ENCODE assay signal across 8 cellular contexts in the genomic region with DNA sequence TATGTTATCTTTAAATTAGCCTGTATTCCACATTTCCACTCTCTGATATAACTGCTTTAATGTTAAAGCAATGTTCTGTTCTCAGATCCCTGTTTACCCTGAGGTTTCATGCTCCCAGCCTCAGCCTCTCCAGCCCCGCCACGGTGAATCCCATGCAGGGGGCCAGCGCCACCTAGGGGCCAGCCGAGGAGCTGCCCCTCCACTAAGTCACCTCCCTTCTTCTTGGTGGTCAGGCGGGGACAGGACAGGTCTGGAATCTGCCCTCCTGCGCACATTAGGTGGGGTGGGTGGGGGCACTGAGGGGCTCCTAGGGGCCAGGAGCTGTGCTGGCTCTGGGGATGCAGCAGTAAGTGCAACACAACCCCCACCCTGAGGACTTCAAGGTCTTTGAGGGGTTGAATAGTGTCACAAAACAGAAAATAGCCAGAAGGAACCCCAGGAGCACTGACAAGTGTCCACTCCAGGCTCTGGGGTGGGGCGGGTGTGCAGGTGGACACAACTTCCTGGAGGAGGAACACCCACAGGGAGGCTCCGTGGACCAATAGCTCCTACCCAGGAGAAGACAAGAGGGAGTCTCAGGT.
DNase-seq lines count a peak whose midpoint lies in the region; ATAC-seq and TF ChIP-seq lines count a peak whose summit lies in the region.

No MANE protein-coding gene starts in this region.

- no peaks in the 10 kb centered on the region for H3K9me3 ChIP-seq in A673 (ENCODE audit: low read depth, low read length, poor library complexity, severe bottlenecking)
- H3K9me3 ChIP-seq in heart left ventricle: no peaks in the 10 kb centered on the region

- no peak overlapping the region for H3K27ac ChIP-seq in A673 (ENCODE audit: low read depth, low read length, poor library complexity, severe bottlenecking)
- no peak overlapping the region for H3K27ac ChIP-seq in heart left ventricle

- peak; percentile 81 for DNase-seq in A673 (ENCODE audit: low spot score)
- DNase-seq in NCI-H128 (lab: John Stamatoyannopoulos, UW; ENCODE audit: unreplicated experiment): peak; percentile 48
- DNase-seq in T follicular helper cell (ENCODE audit: low read depth): peak; percentile 65
- DNase-seq in activated naive CD8-positive, alpha-beta T cell treated with anti-CD3 and anti-CD28 coated beads, Interleukin-2, amount 50 U/mL, for 16 hours (ENCODE audit: low read depth, low spot score): peak; percentile 47
- peak; percentile 78 to 92 (median 82) for DNase-seq in heart left ventricle
- DNase-seq in putamen (ENCODE audit: low spot score): peak; percentile 73

- no peak for TF ChIP-seq POLR2A in heart left ventricle (IDR thresholded peaks at IDR 0.05)

- no TSS peak for BruUV-seq in A673 (replicated peaks; lab: Mats Ljungman, UMichigan)

- POLR2A ChIA-PET in A673 (lab: Charles Lee; ENCODE audit: low non-redundant PET): interaction anchor here (0.6 kb wide), 1 partner anchor 165 kb away, joined by 5 read pairs; no protein-coding TSS in a partner anchor

- CTCF ChIA-PET in A673 (lab: Charles Lee): interaction anchor here (0.5 to 1.7 kb wide), 12 partner anchors 8 to 457 kb away, joined by 3 to 10 read pairs (median 3); a partner anchor contains a TSS

- intact Hi-C loops in A673 (cut with micrococcal nuclease; ENCODE audit: unreplicated experiment): loop anchor here (1.0 to 5.0 kb wide), 3 partner anchors 136 to 337 kb away; no protein-coding TSS in a partner anchor
- intact Hi-C loops in heart left ventricle (cut with DNase I): loop anchor here (1.0 to 10.0 kb wide), 12 partner anchors 74 to 337 kb away; no protein-coding TSS in a partner anchor

- H3K4me1 ChIP-seq in A673 (ENCODE audit: insufficient read depth, low read length, poor library complexity, severe bottlenecking) (no peaks in the 10 kb centered on the region), heart left ventricle (peaks cover 0 to 45% (median 5%) of the 10 kb centered on the region in 12 donors)

- peak; percentile 38 for ATAC-seq in GM18868 (IDR thresholded peaks at IDR 0.05; ENCODE audit: unreplicated experiment)
- peak; percentile 62 to 83 (median 80) for ATAC-seq in heart left ventricle
- no peak for ATAC-seq in GM21529 (IDR thresholded peaks at IDR 0.05; ENCODE audit: unreplicated experiment)

- H3K4me3 ChIP-seq in A673 (ENCODE audit: low read depth, low read length, poor library complexity, severe bottlenecking): no peak overlapping the region
- H3K4me3 ChIP-seq in heart left ventricle: no peak overlapping the region

- H3K36me3 ChIP-seq in A673 (ENCODE audit: insufficient read depth, low read length, poor library complexity, severe bottlenecking): no peaks in the 10 kb centered on the region
- peaks cover 0 to 5% (median 0%) of the 10 kb centered on the region in 9 donors for H3K36me3 ChIP-seq in heart left ventricle

- WGBS in heart left ventricle, 4 donors: 11 to 16% (median 13%) methylated on average over 7 to 8 of the region's 8 CpGs

- peak; percentile 98 for TF ChIP-seq CTCF in A673 (conservative IDR thresholded peaks at IDR 0.05; ENCODE audit: low read depth, low read length)
- TF ChIP-seq CTCF in heart left ventricle (IDR thresholded peaks at IDR 0.05): peak; percentile 94 to 99 (median 97)

- H3K27me3 ChIP-seq in A673 (replicated peaks; ENCODE audit: insufficient read depth, low read depth, low read length, poor library complexity) (no peaks in the 10 kb centered on the region), heart left ventricle (no peaks in the 10 kb centered on the region)
